Comparison of ENCODE assay signal across 18 cellular contexts in genomic region chr3:188241883-188242282, GRCh38.
DNase-seq lines count a peak whose midpoint lies in the region; ATAC-seq lines count a peak whose summit lies in the region.
"Had no signal": no experiment of that assay in that cellular context is flagged by ENCODE, and none has a peak within 500 bp of the region (broad histone marks: within the 10 kb centered on the region; RNA-seq: fewer than 3 reads in every experiment).

No MANE protein-coding gene starts in this region.

- H3K9me3 ChIP-seq in aorta (ENCODE audit: control insufficient read depth, low read length), result no peaks in the 10 kb centered on the region

- peak overlapping the region; percentile 12 to 82 for H3K27ac ChIP-seq in aorta (ENCODE audit: low read depth in 1 of 2, low read length in 2 of 2)
- H3K27ac ChIP-seq: neural progenitor cell, VCaP had no signal

- peaks cover 0 to 1% of the 10 kb centered on the region in 2 donors for H3K36me3 ChIP-seq in aorta (ENCODE audit: control insufficient read depth in 1 of 2, insufficient read depth in 2 of 2, low read length in 1 of 2)
- H3K36me3 ChIP-seq: neural progenitor cell had no signal

- no peaks in the 10 kb centered on the region for H3K27me3 ChIP-seq in aorta (ENCODE audit: control insufficient read depth in 1 of 2, insufficient read depth in 2 of 2, low read length in 1 of 2)
- H3K27me3 ChIP-seq: neural progenitor cell had no signal

- H3K4me1 ChIP-seq in aorta (ENCODE audit: control insufficient read depth in 1 of 2, insufficient read depth in 2 of 2, low read length in 2 of 2), result peaks cover 7 to 14% of the 10 kb centered on the region in 2 donors

- intact Hi-C loops in Right ventricle myocardium superior (cut with DNase I) (no loop called here), cardiac septum (cut with DNase I) (no loop called here), aorta (cut with DNase I) (no loop called here)

- peak overlapping the region; percentile 14 for H3K27ac Mint-ChIP-seq in central memory CD8-positive, alpha-beta T cell (ENCODE audit: low read depth)
- H3K27ac Mint-ChIP-seq in naive B cell, result peak overlapping the region; percentile 94 to 99 (median 96)
- no peak overlapping the region for H3K27ac Mint-ChIP-seq in activated T-cell treated with anti-CD3 and anti-CD28 coated beads, Interleukin-2, amount 50 U/mL, for 72 hours
- H3K27ac Mint-ChIP-seq: activated CD8-positive, alpha-beta memory T cell treated with anti-CD3 and anti-CD28 coated beads, Interleukin-2, amount 10 ng/mL, durations not matched to agents 7 days and 5 days; neural progenitor cell had no signal

- ATAC-seq in Right ventricle myocardium superior (ENCODE audit: poor library complexity) (peak; percentile 21), naive B cell (ENCODE audit: low read depth in 2 of 2) (no peak), aorta (ENCODE audit: low FRiP score) (no peak)
- ATAC-seq in central memory CD8-positive, alpha-beta T cell (replicated peaks; ENCODE audit: extremely low read depth, poor library complexity, severe bottlenecking), result no peak
- ATAC-seq in activated T-cell treated with anti-CD3 and anti-CD28 coated beads, Interleukin-2, amount 50 U/mL, for 72 hours (replicated peaks in 1 of 2), result no peak
- ATAC-seq: activated CD8-positive, alpha-beta memory T cell treated with anti-CD3 and anti-CD28 coated beads, Interleukin-2, amount 10 ng/mL, durations not matched to agents 7 days and 5 days had no signal

- H3K27me3 Mint-ChIP-seq in central memory CD8-positive, alpha-beta T cell, result no peaks in the 10 kb centered on the region
- H3K27me3 Mint-ChIP-seq in naive B cell, result no peaks in the 10 kb centered on the region
- H3K27me3 Mint-ChIP-seq in activated T-cell treated with anti-CD3 and anti-CD28 coated beads, Interleukin-2, amount 50 U/mL, for 72 hours (ENCODE audit: low read depth), result no peaks in the 10 kb centered on the region
- H3K27me3 Mint-ChIP-seq: activated CD8-positive, alpha-beta memory T cell treated with anti-CD3 and anti-CD28 coated beads, Interleukin-2, amount 10 ng/mL, durations not matched to agents 7 days and 5 days had no signal

- H3K4me3 Mint-ChIP-seq in central memory CD8-positive, alpha-beta T cell, result no peak overlapping the region
- H3K4me3 Mint-ChIP-seq in naive B cell, result peak overlapping the region in 5 of 8 donors; percentile 45 to 82 (median 71)
- H3K4me3 Mint-ChIP-seq in activated T-cell treated with anti-CD3 and anti-CD28 coated beads, Interleukin-2, amount 50 U/mL, for 72 hours, result no peak overlapping the region
- H3K4me3 Mint-ChIP-seq: activated CD8-positive, alpha-beta memory T cell treated with anti-CD3 and anti-CD28 coated beads, Interleukin-2, amount 10 ng/mL, durations not matched to agents 7 days and 5 days; brain; neural progenitor cell had no signal

- peaks cover 56% of the 10 kb centered on the region for H3K4me1 Mint-ChIP-seq in central memory CD8-positive, alpha-beta T cell
- peaks cover 64 to 90% (median 90%) of the 10 kb centered on the region in 3 donors for H3K4me1 Mint-ChIP-seq in naive B cell
- peaks cover 49% of the 10 kb centered on the region for H3K4me1 Mint-ChIP-seq in activated T-cell treated with anti-CD3 and anti-CD28 coated beads, Interleukin-2, amount 50 U/mL, for 72 hours (ENCODE audit: low read depth)

- no peak for DNase-seq in Right ventricle myocardium superior
- no peak for DNase-seq in cardiac septum (ENCODE audit: low spot score)
- no peak for DNase-seq in central memory CD8-positive, alpha-beta T cell (ENCODE audit: low spot score in 2 of 2)
- no peak for DNase-seq in naive B cell
- DNase-seq in aorta, result no peak
- DNase-seq in activated CD4-positive, alpha-beta T cell treated with anti-CD3 and anti-CD28 coated beads for 4 hours, result no peak
- no peak for DNase-seq in activated T-cell treated with anti-CD3 and anti-CD28 coated beads, Interleukin-2, amount 50 U/mL, for 72 hours
- no peak for DNase-seq in GM19240 (ENCODE audit: insufficient read length, low spot score)
- DNase-seq: activated CD8-positive, alpha-beta memory T cell treated with anti-CD3 and anti-CD28 coated beads, Interleukin-2, amount 10 ng/mL, durations not matched to agents 7 days and 5 days; effector CD8-positive, alpha-beta T cell; GDM1; NCI-H1694; PC-9; small intestine; SW 1271 had no signal

- H3K9me3 Mint-ChIP-seq in central memory CD8-positive, alpha-beta T cell, result no peaks in the 10 kb centered on the region
- peaks cover 0 to 2% (median 0%) of the 10 kb centered on the region in 7 donors for H3K9me3 Mint-ChIP-seq in naive B cell
- H3K9me3 Mint-ChIP-seq in activated T-cell treated with anti-CD3 and anti-CD28 coated beads, Interleukin-2, amount 50 U/mL, for 72 hours, result no peaks in the 10 kb centered on the region
- H3K9me3 Mint-ChIP-seq: brain, neural progenitor cell had no signal

- H3K36me3 Mint-ChIP-seq in central memory CD8-positive, alpha-beta T cell (ENCODE audit: insufficient read depth), result peaks cover 5% of the 10 kb centered on the region
- no peaks in the 10 kb centered on the region for H3K36me3 Mint-ChIP-seq in naive B cell
- H3K36me3 Mint-ChIP-seq in activated T-cell treated with anti-CD3 and anti-CD28 coated beads, Interleukin-2, amount 50 U/mL, for 72 hours (ENCODE audit: insufficient read depth in 2 of 2), result peaks cover 0 to 2% of the 10 kb centered on the region in 2 donors
- H3K36me3 Mint-ChIP-seq: brain, neural progenitor cell had no signal

- no peak overlapping the region for H3K4me3 ChIP-seq in aorta (ENCODE audit: low read length in 2 of 2)
- H3K4me3 ChIP-seq: neural progenitor cell, PC-9 had no signal

- 38 to 51% methylated on average over 3 of the region's 3 CpGs for WGBS in aorta, 2 donors

Comparison
In these comparisons a context has a peak if more than half of its experiments do, and no peak if none do; other contexts are left out.
1. H3K4me3 Mint-ChIP-seq: peak in naive B cell (5 of 8); none in central memory CD8-positive, alpha-beta T cell (single experiment) and activated T-cell treated with anti-CD3 and anti-CD28 coated beads, Interleukin-2, amount 50 U/mL, for 72 hours (0 of 2).